ENCODE assay signal across 13 cellular contexts in the genomic region with DNA sequence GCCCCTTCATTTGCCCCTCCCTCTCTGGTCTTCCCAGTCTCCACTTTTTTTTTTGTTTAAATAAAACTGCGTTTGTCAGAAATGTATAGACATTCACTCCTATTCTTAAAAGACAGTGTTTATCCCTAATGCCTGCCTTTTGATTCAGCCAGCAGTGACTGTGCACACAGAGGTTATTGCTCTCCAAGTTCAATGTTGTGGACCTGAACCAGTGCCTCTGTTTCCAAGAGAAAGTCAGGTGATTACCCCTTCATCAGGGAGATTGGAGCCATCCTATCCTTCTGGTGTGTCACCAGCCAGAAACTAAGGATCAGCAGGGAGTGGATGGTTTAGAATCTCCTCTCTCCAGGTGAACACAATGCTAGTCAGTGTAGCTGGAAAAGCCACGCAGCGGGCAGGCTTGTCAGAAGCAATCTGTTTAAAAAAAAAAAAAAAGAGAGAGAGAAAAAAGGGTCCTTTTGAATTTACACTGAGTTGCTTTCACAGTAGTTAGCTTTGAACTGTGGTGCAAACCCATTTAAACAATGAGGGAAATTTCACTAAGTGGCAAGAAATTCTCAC.
DNase-seq lines count a peak whose midpoint lies in the region; ATAC-seq and TF ChIP-seq lines count a peak whose summit lies in the region.
"Had no signal": no experiment of that assay in that cellular context is flagged by ENCODE, and none has a peak within 500 bp of the region (broad histone marks: within the 10 kb centered on the region; RNA-seq: fewer than 3 reads in every experiment).

No MANE protein-coding gene starts in this region.

- H4K91ac ChIP-seq in mesenchymal stem cell (ENCODE audit: low read length), result no peak overlapping the region

- H2AK5ac ChIP-seq in mesenchymal stem cell (ENCODE audit: low read length, severe bottlenecking), result no peak overlapping the region

- H3K18ac ChIP-seq in mesenchymal stem cell (ENCODE audit: low read depth in 1 of 2, low read length in 2 of 2), result peak overlapping the region in 1 of 2 experiments; percentile 11

- H3K27me3 ChIP-seq in endodermal cell (ENCODE audit: control insufficient read depth, insufficient read depth, low read length, poor library complexity, severe bottlenecking), result no peaks in the 10 kb centered on the region
- no peaks in the 10 kb centered on the region for H3K27me3 ChIP-seq in mesenchymal stem cell (ENCODE audit: control insufficient read depth in 1 of 2, insufficient read depth in 1 of 2, low read length in 2 of 2)
- H3K27me3 ChIP-seq in uterus, result no peaks in the 10 kb centered on the region
- no peaks in the 10 kb centered on the region for H3K27me3 ChIP-seq in upper lobe of left lung
- H3K27me3 ChIP-seq: heart left ventricle, SJSA1 had no signal

- H2BK5ac ChIP-seq in mesenchymal stem cell (ENCODE audit: low read depth, low read length, poor library complexity, severe bottlenecking), result no peak overlapping the region

- H3K4me1 ChIP-seq in endodermal cell (ENCODE audit: control insufficient read depth, insufficient read depth, low read length) (peaks cover 3% of the 10 kb centered on the region), mesenchymal stem cell (ENCODE audit: control insufficient read depth, insufficient read depth, low read depth, low read length) (peaks cover 1% of the 10 kb centered on the region), uterus (peaks cover 0 to 7% of the 10 kb centered on the region in 2 donors), upper lobe of left lung (peaks cover 0 to 12% (median 7%) of the 10 kb centered on the region in 4 donors)

- no peak overlapping the region for H3K4ac ChIP-seq in mesenchymal stem cell (ENCODE audit: low read depth in 1 of 2, low read length in 2 of 2)

- H3K9me3 ChIP-seq in endodermal cell (ENCODE audit: control insufficient read depth, low read length) (peaks cover 16% of the 10 kb centered on the region), mesenchymal stem cell (ENCODE audit: control insufficient read depth, low read length) (peaks cover 4% of the 10 kb centered on the region), uterus (no peaks in the 10 kb centered on the region), upper lobe of left lung (peaks cover 0 to 4% (median under 1%) of the 10 kb centered on the region in 4 donors)
- H3K9me3 ChIP-seq: SJSA1 had no signal

- no peak for TF ChIP-seq EP300 in upper lobe of left lung (IDR thresholded peaks at IDR 0.05)

- H3K9ac ChIP-seq in endodermal cell (ENCODE audit: extremely low read depth, low read length, poor library complexity, severe bottlenecking) (no peak overlapping the region), mesenchymal stem cell (ENCODE audit: low read length) (no peak overlapping the region)

- H2BK12ac ChIP-seq in mesenchymal stem cell (ENCODE audit: low read length in 2 of 2), result no peak overlapping the region

- H3K36me3 ChIP-seq in endodermal cell (ENCODE audit: control insufficient read depth, insufficient read depth, low read length), result no peaks in the 10 kb centered on the region
- no peaks in the 10 kb centered on the region for H3K36me3 ChIP-seq in mesenchymal stem cell (ENCODE audit: control insufficient read depth in 1 of 2, insufficient read depth in 2 of 2, low read depth in 1 of 2, low read length in 2 of 2)
- no peaks in the 10 kb centered on the region for H3K36me3 ChIP-seq in uterus
- no peaks in the 10 kb centered on the region for H3K36me3 ChIP-seq in upper lobe of left lung
- H3K36me3 ChIP-seq: SJSA1 had no signal

- no peaks in the 10 kb centered on the region for H3K79me1 ChIP-seq in mesenchymal stem cell (replicated peaks; ENCODE audit: low read length, poor library complexity, severe bottlenecking)

- peak overlapping the region; percentile 6 for H2AFZ ChIP-seq in mesenchymal stem cell (ENCODE audit: low read depth, low read length)

- peaks cover 30% of the 10 kb centered on the region for H3K4me1 Mint-ChIP-seq in activated naive CD4-positive, alpha-beta T cell treated with anti-CD3 and anti-CD28 coated beads for 36 hours (ENCODE audit: low read depth)
- H3K4me1 Mint-ChIP-seq in endodermal cell, result peaks cover 57% of the 10 kb centered on the region

- CTCF ChIA-PET in activated naive CD4-positive, alpha-beta T cell treated with anti-CD3 and anti-CD28 coated beads for 36 hours (lab: Charles Lee), result no interaction called here

- WGBS in endodermal cell (ENCODE audit: insufficient coverage in 1 of 2, insufficient read length in 1 of 2), 2 experiments, result 12 to 20% methylated on average over 3 of the region's 3 CpGs
- 37% methylated on average over 3 of the region's 3 CpGs for WGBS in mesenchymal stem cell
- 67 to 87% methylated on average over 3 of the region's 3 CpGs for WGBS in upper lobe of left lung, 2 donors

- H3K27ac ChIP-seq in endodermal cell (ENCODE audit: low read depth, low read length) (no peak overlapping the region), mesenchymal stem cell (ENCODE audit: low read length, poor library complexity, severe bottlenecking) (no peak overlapping the region), uterus (peak overlapping the region; percentile 57 to 70), upper lobe of left lung (peak overlapping the region in 1 of 4 donors; percentile 37)
- H3K27ac ChIP-seq: SJSA1 had no signal

- no peak overlapping the region for H2BK120ac ChIP-seq in mesenchymal stem cell (ENCODE audit: low read depth, low read length)

- no peak overlapping the region for H2BK15ac ChIP-seq in mesenchymal stem cell (ENCODE audit: low read depth, poor library complexity, severe bottlenecking)

- no peak for DNase-seq in activated naive CD4-positive, alpha-beta T cell treated with anti-CD3 and anti-CD28 coated beads for 36 hours
- no peak for DNase-seq in activated naive CD4-positive, alpha-beta T cell (lab: John Stamatoyannopoulos, UW)
- DNase-seq in endodermal cell (peak; percentile 90), mesenchymal stem cell (no peak), uterus (no peak), NK-92 (lab: John Stamatoyannopoulos, UW; ENCODE audit: unreplicated experiment) (no peak), activated T-cell treated with anti-CD3 and anti-CD28 coated beads for 4 hours (no peak), upper lobe of left lung (no peak)
- DNase-seq: activated naive CD8-positive, alpha-beta T cell treated with anti-CD3 and anti-CD28 coated beads, Interleukin-2, amount 50 U/mL, for 24 hours; heart left ventricle; MM.1S; NCI-H526 treated with DMSO at 0.1 percent for 48 hours had no signal

- ATAC-seq in upper lobe of left lung (ENCODE audit: low FRiP score in 2 of 2), result no peak
- ATAC-seq: activated naive CD8-positive, alpha-beta T cell treated with anti-CD3 and anti-CD28 coated beads, Interleukin-2, amount 50 U/mL, for 24 hours had no signal

- TF ChIP-seq POLR2A in uterus (IDR thresholded peaks at IDR 0.05), result no peak
- no peak for TF ChIP-seq POLR2A in upper lobe of left lung (IDR thresholded peaks at IDR 0.05)

- H3K27me3 Mint-ChIP-seq in activated naive CD4-positive, alpha-beta T cell treated with anti-CD3 and anti-CD28 coated beads for 36 hours (ENCODE audit: low read depth), result no peaks in the 10 kb centered on the region
- H3K27me3 Mint-ChIP-seq in endodermal cell (ENCODE audit: insufficient read depth), result no peaks in the 10 kb centered on the region

- H4K8ac ChIP-seq in mesenchymal stem cell (ENCODE audit: low read length), result no peak overlapping the region

- intact Hi-C loops in activated naive CD4-positive, alpha-beta T cell treated with anti-CD3 and anti-CD28 coated beads for 36 hours (cut with micrococcal nuclease), result no loop called here
- intact Hi-C loops in uterus (cut with DNase I; ENCODE audit: low total_unique reads), result no loop called here

- H3K27ac Mint-ChIP-seq in activated naive CD4-positive, alpha-beta T cell treated with anti-CD3 and anti-CD28 coated beads for 36 hours, result no peak overlapping the region
- H3K27ac Mint-ChIP-seq in endodermal cell, result peak overlapping the region; percentile 83
- H3K27ac Mint-ChIP-seq: activated naive CD8-positive, alpha-beta T cell treated with anti-CD3 and anti-CD28 coated beads, Interleukin-2, amount 50 U/mL, for 24 hours had no signal

- H3K23ac ChIP-seq in mesenchymal stem cell (ENCODE audit: low read length in 2 of 2), result no peak overlapping the region

- TF ChIP-seq CTCF in endodermal cell (conservative IDR thresholded peaks at IDR 0.05), result no peak
- no peak for TF ChIP-seq CTCF in uterus (IDR thresholded peaks at IDR 0.05)
- TF ChIP-seq CTCF in upper lobe of left lung (IDR thresholded peaks at IDR 0.05), result no peak

- H3K4me3 ChIP-seq in endodermal cell (ENCODE audit: low read length) (no peak overlapping the region), mesenchymal stem cell (ENCODE audit: insufficient read depth in 1 of 2, low read depth in 1 of 2, low read length in 2 of 2) (no peak overlapping the region), uterus (no peak overlapping the region), upper lobe of left lung (no peak overlapping the region)
- H3K4me3 ChIP-seq: heart left ventricle, SJSA1 had no signal

- no peak overlapping the region for H3K14ac ChIP-seq in mesenchymal stem cell (ENCODE audit: low read length in 2 of 2)

- H3K4me3 Mint-ChIP-seq in activated naive CD4-positive, alpha-beta T cell treated with anti-CD3 and anti-CD28 coated beads for 36 hours, result peak overlapping the region; percentile 9
- H3K4me3 Mint-ChIP-seq in endodermal cell, result peak overlapping the region; percentile 27
- H3K4me3 Mint-ChIP-seq: activated naive CD8-positive, alpha-beta T cell treated with anti-CD3 and anti-CD28 coated beads, Interleukin-2, amount 50 U/mL, for 24 hours had no signal

- peaks cover 14% of the 10 kb centered on the region for H3K36me3 Mint-ChIP-seq in activated naive CD4-positive, alpha-beta T cell treated with anti-CD3 and anti-CD28 coated beads for 36 hours (ENCODE audit: low read depth)
- peaks cover 13% of the 10 kb centered on the region for H3K36me3 Mint-ChIP-seq in endodermal cell (ENCODE audit: low read depth)

- H3K4me2 ChIP-seq in mesenchymal stem cell (ENCODE audit: low read length, poor library complexity, severe bottlenecking), result no peak overlapping the region

- H3K9me3 Mint-ChIP-seq in activated naive CD4-positive, alpha-beta T cell treated with anti-CD3 and anti-CD28 coated beads for 36 hours, result peaks cover 15% of the 10 kb centered on the region
- H3K9me3 Mint-ChIP-seq in endodermal cell, result peaks cover 12% of the 10 kb centered on the region

Comparison
In these comparisons a context has a peak if more than half of its experiments do, and no peak if none do; other contexts are left out.
1. H3K27ac ChIP-seq: peak in uterus (2 of 2); none in endodermal cell (single experiment) and mesenchymal stem cell (single experiment).